Comparison of ENCODE assay signal across 8 cellular contexts in genomic region chr22:25404923-25405853, GRCh38.
A peak's percentile ranks its signal among the peaks of the same experiment; 100 is the strongest.
DNase-seq lines count a peak whose midpoint lies in the region; ATAC-seq and TF ChIP-seq lines count a peak whose summit lies in the region.

No MANE protein-coding gene starts in this region.

- peak overlapping the region; percentile 61 to 77 for H3K27ac Mint-ChIP-seq in natural killer cell

- H3K27ac ChIP-seq in OCI-LY7 (ENCODE audit: low read depth, low read length, poor library complexity, severe bottlenecking) (peak overlapping the region; percentile 47), fibroblast of lung (ENCODE audit: insufficient read depth, low read length) (peak overlapping the region; percentile 74)

- CTCF ChIA-PET in HEK293T (lab: Yijun Ruan, JAX) (no interaction called here), OCI-LY7 (lab: Charles Lee; ENCODE audit: unreplicated experiment) (no interaction called here)

- no peaks in the 10 kb centered on the region for H3K27me3 ChIP-seq in fibroblast of lung (ENCODE audit: control insufficient read depth, insufficient read depth, low read length)

- H3K9me3 Mint-ChIP-seq in natural killer cell: no peaks in the 10 kb centered on the region

- H3K9ac ChIP-seq in fibroblast of lung (ENCODE audit: insufficient read depth, low read length): peak overlapping the region; percentile 63

- H3K36me3 Mint-ChIP-seq in natural killer cell: no peaks in the 10 kb centered on the region

- no peaks in the 10 kb centered on the region for H3K9me2 ChIP-seq in OCI-LY7 (ENCODE audit: insufficient read depth, low read length)

- peak overlapping the region; percentile 85 for H2AFZ ChIP-seq in OCI-LY7 (ENCODE audit: low read length)
- peak overlapping the region; percentile 26 for H2AFZ ChIP-seq in fibroblast of lung (ENCODE audit: low read length)

- DNase-seq in GF-D8 (lab: John Stamatoyannopoulos, UW) (peak; percentile 9), HEK293T (ENCODE audit: extremely low spot score) (peak; percentile 76), OCI-LY7 (ENCODE audit: low spot score) (peak; percentile 77), fibroblast of lung (ENCODE audit: low read depth in 2 of 2) (peak; percentile 62 to 72), natural killer cell (peak; percentile 58), SW480 (ENCODE audit: low spot score) (no peak)
- DNase-seq in activated T-helper 1 cell treated with anti-CD3 and anti-CD28 coated beads, Interleukin-2, amount 50 U/mL, for 16 hours (ENCODE audit: low read depth in 1 of 2, low spot score in 1 of 2): peak; percentile 33 to 34
- DNase-seq in stimulated activated naive CD4-positive, alpha-beta T cell treated with Interleukin-2 at 50 U/mL for 16 hours (lab: John Stamatoyannopoulos, UW): peak; percentile 62

- no peak for TF ChIP-seq CTCF in OCI-LY7 (conservative IDR thresholded peaks at IDR 0.05; ENCODE audit: low read length)
- no peak for TF ChIP-seq CTCF in fibroblast of lung (conservative IDR thresholded peaks at IDR 0.05 in 1 of 2, IDR thresholded peaks at IDR 0.05 in 1 of 2; ENCODE audit: low read depth in 1 of 2, low read length in 2 of 2)
- no peak for TF ChIP-seq CTCF in natural killer cell (IDR thresholded peaks at IDR 0.05)

- H3K79me2 ChIP-seq in OCI-LY7 (ENCODE audit: insufficient read depth, low read depth, low read length) (peaks cover 44% of the 10 kb centered on the region), fibroblast of lung (ENCODE audit: control insufficient read depth, insufficient read depth, low read length) (peaks cover 29% of the 10 kb centered on the region)

- no TSS peak for BruUV-seq in OCI-LY7 (replicated peaks; lab: Mats Ljungman, UMichigan)

- peak overlapping the region; percentile 88 for H3K4me3 Mint-ChIP-seq in natural killer cell

- H3K9me3 ChIP-seq in OCI-LY7 (ENCODE audit: low read length): no peaks in the 10 kb centered on the region
- H3K9me3 ChIP-seq in fibroblast of lung (ENCODE audit: control insufficient read depth, insufficient read depth, low read depth, low read length): no peaks in the 10 kb centered on the region

- POLR2A ChIA-PET in HEK293T (lab: Yijun Ruan, JAX) (no interaction called here), OCI-LY7 (lab: Charles Lee) (no interaction called here)

- intact Hi-C loops in OCI-LY7 (cut with micrococcal nuclease; ENCODE audit: unreplicated experiment) (loop anchor here (2.0 to 5.0 kb wide), 2 partner anchors 42 to 43 kb away; no protein-coding TSS in a partner anchor), natural killer cell (cut with micrococcal nuclease) (no loop called here)

- H3K4me2 ChIP-seq in OCI-LY7 (ENCODE audit: low read length): peak overlapping the region; percentile 93
- peak overlapping the region; percentile 74 for H3K4me2 ChIP-seq in fibroblast of lung (ENCODE audit: extremely low read depth, insufficient read depth, low read length)

- peak; percentile 86 to 90 (median 86) for ATAC-seq in natural killer cell

- no peaks in the 10 kb centered on the region for H3K36me3 ChIP-seq in OCI-LY7 (ENCODE audit: insufficient read depth, low read length)
- H3K36me3 ChIP-seq in fibroblast of lung (ENCODE audit: control insufficient read depth, insufficient read depth, low read length): no peaks in the 10 kb centered on the region

- H3K4me3 ChIP-seq in OCI-LY7 (ENCODE audit: low read depth, low read length, poor library complexity, severe bottlenecking): peak overlapping the region; percentile 87
- peak overlapping the region; percentile 62 to 77 (median 67) for H3K4me3 ChIP-seq in fibroblast of lung (replicated peaks in 1 of 4; ENCODE audit: control extremely low read depth in 1 of 4, insufficient read depth in 1 of 4, low read depth in 3 of 4, low read length in 4 of 4)

- peaks cover 30 to 34% of the 10 kb centered on the region in 2 donors for H3K4me1 Mint-ChIP-seq in natural killer cell

- no peaks in the 10 kb centered on the region for H3K27me3 Mint-ChIP-seq in natural killer cell (ENCODE audit: low read depth in 2 of 2)

- H4K20me1 ChIP-seq in OCI-LY7 (ENCODE audit: insufficient read depth, low read length): peaks cover 7% of the 10 kb centered on the region; the same call in 1 of the 2 replicates
- H4K20me1 ChIP-seq in fibroblast of lung (ENCODE audit: control insufficient read depth, extremely low read depth, insufficient read depth, low read length): no peaks in the 10 kb centered on the region

- H3K4me1 ChIP-seq in OCI-LY7 (ENCODE audit: insufficient read depth, low read length, poor library complexity, severe bottlenecking) (peaks cover 37% of the 10 kb centered on the region), fibroblast of lung (ENCODE audit: control insufficient read depth, extremely low read depth, insufficient read depth, low read length) (peaks cover 24% of the 10 kb centered on the region)

TF ChIP-seq in HEK293T, 16 proteins besides CTCF, POLR2A, EP300 and RAD21:
- TF ChIP-seq TARDBP (IDR thresholded peaks at IDR 0.05): no peak
- TF ChIP-seq ELF4 (IDR thresholded peaks at IDR 0.05): no peak
- no peak for TF ChIP-seq PKNOX1 (IDR thresholded peaks at IDR 0.05)
- TF ChIP-seq SP1 (IDR thresholded peaks at IDR 0.05): no peak
- TF ChIP-seq FOXA1 (IDR thresholded peaks at IDR 0.05): no peak
- TF ChIP-seq L3MBTL2 (conservative IDR thresholded peaks at IDR 0.05): no peak
- TF ChIP-seq HDGF (IDR thresholded peaks at IDR 0.05; ENCODE audit: borderline replicate concordance): no peak
TF ChIP-seq in HEK293T: peak in this region for 0.
